In genomic region chr10:123665371-123666286, GRCh38 we compare ENCODE assay signal across 1 cellular context.
A peak's percentile ranks its signal among the peaks of the same experiment; 100 is the strongest.
TF ChIP-seq lines count a peak whose summit lies in the region.

No MANE protein-coding gene starts in this region.

TF ChIP-seq in neural cell, 6 proteins besides CTCF, POLR2A, EP300 and RAD21:
- TF ChIP-seq REST (IDR thresholded peaks at IDR 0.05; ENCODE audit: borderline replicate concordance), result peak; percentile 58
- TF ChIP-seq MXI1 (conservative IDR thresholded peaks at IDR 0.05; ENCODE audit: poor library complexity, severe bottlenecking), result no peak
- peak; percentile 69 for TF ChIP-seq TAF1 (IDR thresholded peaks at IDR 0.05; ENCODE audit: low read depth)
TF ChIP-seq in neural cell: peak in this region for 2.
